Comparison of ENCODE assay signal across 12 cellular contexts in the genomic region with DNA sequence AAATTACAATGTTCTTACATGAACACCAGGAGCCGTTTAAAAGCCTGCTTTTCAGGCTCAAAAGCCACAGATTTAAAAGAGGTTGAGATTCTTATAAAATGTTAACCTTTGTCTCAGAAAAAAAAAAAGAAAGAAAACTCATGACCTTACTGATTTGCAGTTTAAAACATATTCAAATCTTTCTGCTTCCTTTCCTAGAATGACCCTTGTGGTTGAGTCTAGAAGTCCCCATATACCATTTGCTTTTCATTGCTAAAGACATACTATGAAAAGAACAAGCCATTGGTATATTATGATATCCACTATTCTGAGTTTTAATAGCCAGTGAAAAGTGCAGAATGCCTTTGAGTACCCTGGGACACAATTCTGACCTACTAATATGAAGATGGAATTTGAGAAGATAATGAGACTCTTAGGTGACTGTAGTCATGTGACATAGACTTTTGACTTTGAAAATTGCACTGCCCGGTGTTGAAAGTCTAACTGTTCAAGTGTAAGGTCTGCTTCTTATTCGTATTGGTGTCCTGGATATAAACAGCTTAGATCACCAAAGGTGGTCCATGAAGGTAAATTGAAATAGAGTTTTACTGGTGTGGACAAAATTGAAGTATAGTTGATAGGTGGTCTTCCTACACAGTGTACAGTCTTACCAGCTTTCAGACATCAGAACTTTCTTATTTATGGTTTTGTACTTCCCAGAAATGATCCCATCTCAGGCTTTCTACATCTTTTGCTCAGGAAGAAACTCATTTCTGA.
A peak's percentile ranks its signal among the peaks of the same experiment; 100 is the strongest.
DNase-seq lines count a peak whose midpoint lies in the region; ATAC-seq and TF ChIP-seq lines count a peak whose summit lies in the region.
"Had no signal": no experiment of that assay in that cellular context is flagged by ENCODE, and none has a peak within 500 bp of the region (broad histone marks: within the 10 kb centered on the region; RNA-seq: fewer than 3 reads in every experiment).

No MANE protein-coding gene starts in this region.

- TF ChIP-seq POLR2A in esophagus squamous epithelium (IDR thresholded peaks at IDR 0.05), result no peak

- H2AFZ ChIP-seq in ACC112 (ENCODE audit: low read length, unreplicated experiment), result no peak overlapping the region

- in situ Hi-C loops in brain microvascular endothelial cell (cut with HindIII; ENCODE audit: low pct_ligation_motif_present, low sequenced_read_pairs), result no loop called here

- H3K27me3 Mint-ChIP-seq in mesothelial cell of epicardium (ENCODE audit: low read depth), result no peaks in the 10 kb centered on the region

- H3K36me3 ChIP-seq in ACC112 (ENCODE audit: insufficient read depth, low read length), result no peaks in the 10 kb centered on the region
- H3K36me3 ChIP-seq in brain microvascular endothelial cell (replicated peaks), result peaks cover 12% of the 10 kb centered on the region
- H3K36me3 ChIP-seq in esophagus squamous epithelium, result no peaks in the 10 kb centered on the region
- H3K36me3 ChIP-seq: colonic mucosa had no signal

- H3K9me3 Mint-ChIP-seq in mesothelial cell of epicardium, result no peaks in the 10 kb centered on the region

- H3K4me3 ChIP-seq in ACC112 (ENCODE audit: low read depth, low read length) (no peak overlapping the region), brain microvascular endothelial cell (ENCODE audit: low read depth, low read length) (no peak overlapping the region), esophagus squamous epithelium (no peak overlapping the region)
- H3K4me3 ChIP-seq: colonic mucosa had no signal

- H3K36me3 Mint-ChIP-seq in mesothelial cell of epicardium, result no peaks in the 10 kb centered on the region

- H3K4me1 ChIP-seq in ACC112 (ENCODE audit: control insufficient read depth, insufficient read depth, low read length, unreplicated experiment) (peaks cover 44% of the 10 kb centered on the region), esophagus squamous epithelium (peaks cover 0 to 47% (median 12%) of the 10 kb centered on the region in 3 donors)

- H3K9me3 ChIP-seq in esophagus squamous epithelium, result no peaks in the 10 kb centered on the region
- H3K9me3 ChIP-seq: colonic mucosa had no signal

- no peak for TF ChIP-seq CTCF in brain microvascular endothelial cell (IDR thresholded peaks at IDR 0.05; ENCODE audit: low read depth, low read length, missing control alignments)
- TF ChIP-seq CTCF in esophagus squamous epithelium (IDR thresholded peaks at IDR 0.05), result no peak
- no peak for TF ChIP-seq CTCF in mesothelial cell of epicardium (IDR thresholded peaks at IDR 0.05; ENCODE audit: unreplicated experiment)

- no peaks in the 10 kb centered on the region for H3K4me1 Mint-ChIP-seq in mesothelial cell of epicardium

- no peak for DNase-seq in brain microvascular endothelial cell
- DNase-seq in KG1 (lab: John Stamatoyannopoulos, UW), result no peak
- DNase-seq in esophagus squamous epithelium (lab: John Stamatoyannopoulos, UW), result no peak
- DNase-seq in mesothelial cell of epicardium (ENCODE audit: low spot score in 2 of 2, unreplicated experiment in 2 of 2), result no peak
- DNase-seq in NCI-H1694 (lab: John Stamatoyannopoulos, UW), result no peak
- DNase-seq: activated CD8-positive, alpha-beta memory T cell treated with anti-CD3 and anti-CD28 coated beads for 24 hours; colonic mucosa; stimulated activated CD4-positive, alpha-beta T cell treated with anti-CD3 and anti-CD28 coated beads, Interleukin-4, amount 100 ng/mL, for 1 hour had no signal

- no peak overlapping the region for H3K4me3 Mint-ChIP-seq in mesothelial cell of epicardium

- H3K79me2 ChIP-seq in ACC112 (ENCODE audit: control insufficient read depth, insufficient read depth, low read length, unreplicated experiment), result peaks cover 8% of the 10 kb centered on the region

- 77 to 81% methylated on average over 3 of the region's 3 CpGs for WGBS in esophagus squamous epithelium, 2 donors

- intact Hi-C loops in esophagus squamous epithelium (cut with DNase I), result no loop called here

- ATAC-seq in GM19463 (IDR thresholded peaks at IDR 0.05; ENCODE audit: unreplicated experiment) (peak; percentile 24), HG03432 (IDR thresholded peaks at IDR 0.05; ENCODE audit: unreplicated experiment) (peak; percentile 20)
- ATAC-seq: Panc1 had no signal

- H3K27me3 ChIP-seq in ACC112 (ENCODE audit: insufficient read depth, low read length) (no peaks in the 10 kb centered on the region), brain microvascular endothelial cell (replicated peaks) (no peaks in the 10 kb centered on the region), esophagus squamous epithelium (no peaks in the 10 kb centered on the region)
- H3K27me3 ChIP-seq: colonic mucosa had no signal

- H3K27ac Mint-ChIP-seq in mesothelial cell of epicardium, result no peak overlapping the region

- H3K27ac ChIP-seq in ACC112 (ENCODE audit: low read depth, low read length), result peak overlapping the region; percentile 98
- H3K27ac ChIP-seq in brain microvascular endothelial cell, result peak overlapping the region; percentile 87
- peak overlapping the region in 1 of 4 donors; percentile 74 for H3K27ac ChIP-seq in esophagus squamous epithelium
